ENCODE assay signal across 1 cellular context in the genomic region with DNA sequence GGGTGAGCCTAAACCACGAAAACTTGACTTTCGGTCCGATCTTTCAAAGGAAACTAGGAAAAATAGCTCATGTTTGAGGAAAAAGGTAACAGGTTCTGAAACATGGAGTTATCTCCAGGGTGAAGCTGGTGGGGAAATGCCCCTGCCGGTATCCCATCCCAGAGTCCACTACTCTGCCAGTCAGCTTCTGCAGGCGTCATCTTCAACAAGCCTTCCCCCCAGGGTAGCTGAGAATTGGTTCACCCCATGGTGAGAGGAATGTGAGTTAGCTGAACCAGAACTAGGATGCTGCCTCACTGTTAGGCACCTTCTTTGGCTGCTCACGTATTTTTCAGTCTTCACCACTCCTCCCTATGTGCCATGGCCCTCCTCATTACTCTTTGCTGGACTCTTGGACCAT.
TF ChIP-seq lines count a peak whose summit lies in the region.

No MANE protein-coding gene starts in this region.

TF ChIP-seq in GM12878, 131 proteins besides CTCF, POLR2A, EP300 and RAD21:
- TF ChIP-seq ZNF384 (IDR thresholded peaks at IDR 0.05; ENCODE audit: borderline replicate concordance, low read depth, low read length) (no peak), CHD4 (IDR thresholded peaks at IDR 0.05) (no peak), MTA3 (IDR thresholded peaks at IDR 0.05; ENCODE audit: borderline replicate concordance, low read length) (no peak), ATF7 (IDR thresholded peaks at IDR 0.05; ENCODE audit: low read depth) (peak; percentile 36; the same call in 1 of the 2 replicates), NR2F1 (conservative IDR thresholded peaks at IDR 0.05) (no peak), SRF (IDR thresholded peaks at IDR 0.05; ENCODE audit: low read depth in 2 of 2, low read length in 2 of 2) (no peak), HDGF (IDR thresholded peaks at IDR 0.05) (no peak)
